16 cellular contexts compared by ENCODE assay signal in genomic region chr10:620971-621370, GRCh38.
DNase-seq lines count a peak whose midpoint lies in the region; ATAC-seq, FAIRE-seq and TF ChIP-seq lines count a peak whose summit lies in the region.
"Had no signal": no experiment of that assay in that cellular context is flagged by ENCODE, and none has a peak within 500 bp of the region (broad histone marks: within the 10 kb centered on the region; RNA-seq: fewer than 3 reads in every experiment).

No MANE protein-coding gene starts in this region.

- peaks cover 83% of the 10 kb centered on the region for H3K79me2 ChIP-seq in neural progenitor cell (ENCODE audit: low read depth)

- no peaks in the 10 kb centered on the region for H3K36me3 ChIP-seq in bronchial epithelial cell (ENCODE audit: control insufficient read depth, insufficient read depth, low read length)
- no peaks in the 10 kb centered on the region for H3K36me3 ChIP-seq in lower lobe of right lung
- no peaks in the 10 kb centered on the region for H3K36me3 ChIP-seq in gastrocnemius medialis
- H3K36me3 ChIP-seq in WERI-Rb-1, result no peaks in the 10 kb centered on the region
- H3K36me3 ChIP-seq in CD8-positive, alpha-beta T cell (ENCODE audit: insufficient read depth, low read length), result no peaks in the 10 kb centered on the region
- H3K36me3 ChIP-seq in neural progenitor cell, result no peaks in the 10 kb centered on the region
- H3K36me3 ChIP-seq: MG63 had no signal

- POLR2A ChIA-PET in CD8-positive, alpha-beta T cell (lab: Charles Lee), result no interaction called here

- TF ChIP-seq CTCF in bronchial epithelial cell (IDR thresholded peaks at IDR 0.05; ENCODE audit: insufficient read depth, low read length, severe bottlenecking) (no peak), lower lobe of right lung (IDR thresholded peaks at IDR 0.05) (no peak), gastrocnemius medialis (IDR thresholded peaks at IDR 0.05 in 4 of 5, conservative IDR thresholded peaks at IDR 0.05 in 1 of 5) (no peak), WERI-Rb-1 (IDR thresholded peaks at IDR 0.05; ENCODE audit: low read depth, low read length) (no peak), neural progenitor cell (IDR thresholded peaks at IDR 0.05) (no peak)
- no peak for TF ChIP-seq CTCF in CD8-positive, alpha-beta T cell (IDR thresholded peaks at IDR 0.05)

- H3K9me3 ChIP-seq in lower lobe of right lung (no peaks in the 10 kb centered on the region), gastrocnemius medialis (no peaks in the 10 kb centered on the region), WERI-Rb-1 (ENCODE audit: severe bottlenecking) (no peaks in the 10 kb centered on the region), neural progenitor cell (ENCODE audit: low read depth) (no peaks in the 10 kb centered on the region)
- no peaks in the 10 kb centered on the region for H3K9me3 ChIP-seq in CD8-positive, alpha-beta T cell (ENCODE audit: low read length)
- H3K9me3 ChIP-seq: MG63 had no signal

- ATAC-seq in lower lobe of right lung (no peak), gastrocnemius medialis (no peak)
- no peak for ATAC-seq in CD8-positive, alpha-beta T cell

- peaks cover 6% of the 10 kb centered on the region for H3F3A ChIP-seq in neural progenitor cell (ENCODE audit: low read depth)

- H3K4me3 ChIP-seq in bronchial epithelial cell (ENCODE audit: low read depth, low read length) (no peak overlapping the region), lower lobe of right lung (no peak overlapping the region), gastrocnemius medialis (no peak overlapping the region), WERI-Rb-1 (ENCODE audit: low read depth, low read length) (no peak overlapping the region), neural progenitor cell (no peak overlapping the region)
- no peak overlapping the region for H3K4me3 ChIP-seq in CD8-positive, alpha-beta T cell (ENCODE audit: low read depth, low read length)
- H3K4me3 ChIP-seq: MG63 had no signal

- H3K27me3 Mint-ChIP-seq in CD8-positive, alpha-beta T cell (ENCODE audit: low read depth), result peaks cover 27% of the 10 kb centered on the region
- H3K27me3 Mint-ChIP-seq in neural progenitor cell (ENCODE audit: insufficient read depth, low read depth), result peaks cover 11% of the 10 kb centered on the region

- H3K27me3 ChIP-seq in bronchial epithelial cell (ENCODE audit: control insufficient read depth, insufficient read depth, low read length) (no peaks in the 10 kb centered on the region), lower lobe of right lung (ENCODE audit: low read depth) (no peaks in the 10 kb centered on the region), gastrocnemius medialis (no peaks in the 10 kb centered on the region), WERI-Rb-1 (ENCODE audit: insufficient read depth, low read depth, severe bottlenecking) (no peaks in the 10 kb centered on the region), neural progenitor cell (no peaks in the 10 kb centered on the region)
- peaks cover 5% of the 10 kb centered on the region for H3K27me3 ChIP-seq in CD8-positive, alpha-beta T cell (ENCODE audit: insufficient read depth, low read length)
- H3K27me3 ChIP-seq: MG63 had no signal

- DNase-seq in GM12891 (ENCODE audit: insufficient read length, low spot score) (no peak), bronchial epithelial cell (ENCODE audit: low read depth) (no peak), lower lobe of right lung (peak; percentile 37), gastrocnemius medialis (no peak), WERI-Rb-1 (no peak), neural progenitor cell (ENCODE audit: low spot score) (no peak), NCI-H1105 (lab: John Stamatoyannopoulos, UW) (no peak)
- DNase-seq in CD8-positive, alpha-beta T cell, result no peak
- DNase-seq: CD8-positive, alpha-beta memory T cell; MG63; NCI-H1105 treated with DMSO at 0.1 percent for 48 hours; NCI-H446 treated with DMSO at 0.1 percent for 48 hours; NCI-H748 treated with DMSO at 0.1 percent for 48 hours; SHP77 treated with DMSO at 0.1 percent for 48 hours had no signal

- in situ Hi-C loops in gastrocnemius medialis (cut with MboI; ENCODE audit: low sequenced_read_pairs in 4 of 4), result no loop called here

- FAIRE-seq in GM12891 (lab: Jason Lieb, UNC) (peak; percentile 54), bronchial epithelial cell (lab: Jason Lieb, UNC) (peak; percentile 58)
- FAIRE-seq: H1, RCC 7860 had no signal

- H3K27ac Mint-ChIP-seq in CD8-positive, alpha-beta T cell, result no peak overlapping the region
- no peak overlapping the region for H3K27ac Mint-ChIP-seq in neural progenitor cell

- H3K4me3 Mint-ChIP-seq in CD8-positive, alpha-beta T cell, result no peak overlapping the region
- H3K4me3 Mint-ChIP-seq in neural progenitor cell, result no peak overlapping the region
- H3K4me3 Mint-ChIP-seq: CD8-positive, alpha-beta memory T cell had no signal

- H3K27ac ChIP-seq in lower lobe of right lung, result no peak overlapping the region
- peak overlapping the region; percentile 1 to 66 (median 36) for H3K27ac ChIP-seq in gastrocnemius medialis
- H3K27ac ChIP-seq in WERI-Rb-1, result no peak overlapping the region
- no peak overlapping the region for H3K27ac ChIP-seq in CD8-positive, alpha-beta T cell (ENCODE audit: low read depth, low read length)
- H3K27ac ChIP-seq in neural progenitor cell, result no peak overlapping the region

- no peaks in the 10 kb centered on the region for H3K9me3 Mint-ChIP-seq in CD8-positive, alpha-beta T cell
- H3K9me3 Mint-ChIP-seq in neural progenitor cell, result no peaks in the 10 kb centered on the region

- H3K4me1 Mint-ChIP-seq in CD8-positive, alpha-beta T cell (ENCODE audit: low read depth), result peaks cover 5% of the 10 kb centered on the region
- peaks cover 74% of the 10 kb centered on the region for H3K4me1 Mint-ChIP-seq in neural progenitor cell

- H3K9ac ChIP-seq in neural progenitor cell, result no peak overlapping the region

- H2AFZ ChIP-seq in neural progenitor cell (replicated peaks), result no peak overlapping the region

- H3K4me2 ChIP-seq in neural progenitor cell, result no peak overlapping the region

- CTCF ChIA-PET in CD8-positive, alpha-beta T cell (lab: Charles Lee), result no interaction called here

- TF ChIP-seq POLR2A in GM12891 (IDR thresholded peaks at IDR 0.05; ENCODE audit: low read depth, low read length) (no peak), gastrocnemius medialis (IDR thresholded peaks at IDR 0.05) (no peak)

- H3K4me1 ChIP-seq in lower lobe of right lung, result peaks cover 11% of the 10 kb centered on the region
- peaks cover 65 to 80% of the 10 kb centered on the region in 2 donors for H3K4me1 ChIP-seq in gastrocnemius medialis
- H3K4me1 ChIP-seq in CD8-positive, alpha-beta T cell (ENCODE audit: insufficient read depth, low read length), result no peaks in the 10 kb centered on the region
- H3K4me1 ChIP-seq in neural progenitor cell, result peaks cover 38% of the 10 kb centered on the region

- H4K20me1 ChIP-seq in neural progenitor cell (ENCODE audit: low read depth), result peaks cover 87% of the 10 kb centered on the region

- H3K36me3 Mint-ChIP-seq in CD8-positive, alpha-beta T cell, result no peaks in the 10 kb centered on the region
- peaks cover 8% of the 10 kb centered on the region for H3K36me3 Mint-ChIP-seq in neural progenitor cell
- H3K36me3 Mint-ChIP-seq: CD8-positive, alpha-beta memory T cell had no signal

- intact Hi-C loops in lower lobe of right lung (cut with DNase I) (no loop called here), gastrocnemius medialis (cut with DNase I; ENCODE audit: low total_unique reads) (loop anchor here (10.0 kb wide), 2 partner anchors 254 to 424 kb away; partner anchors contain the start of gene IDI1)
- intact Hi-C loops in CD8-positive, alpha-beta T cell (cut with DNase I, micrococcal nuclease), result no loop called here

TF ChIP-seq in GM12891, 5 proteins besides CTCF, POLR2A, EP300 and RAD21:
- TF ChIP-seq POU2F2 (IDR thresholded peaks at IDR 0.05; ENCODE audit: low read depth, low read length) (no peak), SPI1 (IDR thresholded peaks at IDR 0.05; ENCODE audit: low read depth, low read length) (no peak), POLR2AphosphoS5 (IDR thresholded peaks at IDR 0.05; ENCODE audit: low read depth, low read length) (no peak), PAX5 (IDR thresholded peaks at IDR 0.05; ENCODE audit: insufficient read depth, low read length, severe bottlenecking) (no peak), TAF1 (IDR thresholded peaks at IDR 0.05; ENCODE audit: low read depth, low read length) (no peak)

Comparison
In these comparisons a context has a peak if more than half of its experiments do, and no peak if none do; other contexts are left out.
1. H3K27ac ChIP-seq: peak in gastrocnemius medialis (4 of 4); none in lower lobe of right lung (single experiment), WERI-Rb-1 (single experiment), CD8-positive, alpha-beta T cell (single experiment) and neural progenitor cell (single experiment).